21 cellular contexts compared by ENCODE assay signal in the genomic region with DNA sequence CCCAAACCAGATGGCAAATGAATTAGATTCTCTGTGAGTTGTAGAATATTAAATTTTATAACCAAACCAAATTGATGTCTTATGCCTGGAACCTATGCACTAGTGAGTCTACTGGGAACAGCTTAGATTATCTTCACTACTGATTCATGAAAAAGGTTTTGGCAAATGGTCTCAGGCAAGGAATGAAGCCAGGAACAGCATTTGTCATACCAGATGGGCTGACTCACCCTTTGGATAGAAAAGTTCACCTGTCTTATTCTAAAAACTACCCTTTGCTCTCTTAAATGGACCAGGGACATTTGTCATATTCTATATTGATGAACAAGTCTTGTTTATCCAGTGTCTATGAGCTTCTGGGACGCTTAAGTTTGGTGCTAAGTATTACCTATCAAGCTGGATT.
DNase-seq lines count a peak whose midpoint lies in the region; ATAC-seq, FAIRE-seq and TF ChIP-seq lines count a peak whose summit lies in the region.
"Had no signal": no experiment of that assay in that cellular context is flagged by ENCODE, and none has a peak within 500 bp of the region (broad histone marks: within the 10 kb centered on the region; RNA-seq: fewer than 3 reads in every experiment).

No MANE protein-coding gene starts in this region.

- TF ChIP-seq CTCF in endothelial cell of umbilical vein (IDR thresholded peaks at IDR 0.05; ENCODE audit: extremely low read depth in 1 of 2, insufficient read depth in 1 of 2, low read depth in 1 of 2, low read length in 2 of 2) = no peak
- TF ChIP-seq CTCF in psoas muscle (IDR thresholded peaks at IDR 0.05) = no peak

- no TSS peak for BruUV-seq in endothelial cell of umbilical vein (replicated peaks; lab: Mats Ljungman, UMichigan)

- dilution Hi-C loops in endothelial cell of umbilical vein (cut with MboI; ENCODE audit: extremely low pct_ligation_motif_present, low sequenced_read_pairs) = no loop called here

- H3K4me3 ChIP-seq in endothelial cell of umbilical vein (replicated peaks in 1 of 3; ENCODE audit: insufficient read depth in 1 of 3, low read depth in 1 of 3, low read length in 3 of 3) (no peak overlapping the region), psoas muscle (no peak overlapping the region)
- H3K4me3 ChIP-seq: BLaER1 treated with 17β-estradiol and CSF1 and Interleukin-3, amounts not matched to agents 10 nM and 100 nM; GM12878; lower lobe of right lung had no signal

- peak; percentile 67 for FAIRE-seq in endothelial cell of umbilical vein (lab: Jason Lieb, UNC)
- FAIRE-seq: frontal cortex, GM12878, RCC 7860 had no signal

- H3K36me3 ChIP-seq in endothelial cell of umbilical vein (ENCODE audit: control insufficient read depth in 2 of 2, extremely low read depth in 1 of 2, insufficient read depth in 2 of 2, low read length in 2 of 2) (no peaks in the 10 kb centered on the region), psoas muscle (ENCODE audit: insufficient read depth in 1 of 2, low read depth in 1 of 2) (no peaks in the 10 kb centered on the region)
- H3K36me3 ChIP-seq: BLaER1 treated with 17β-estradiol and CSF1 and Interleukin-3, amounts not matched to agents 10 nM and 100 nM; lower lobe of right lung had no signal

- DNase-seq in G401 (ENCODE audit: low spot score) (peak; percentile 95), NCI-H446 treated with DMSO at 0.1 percent for 48 hours (lab: John Stamatoyannopoulos, UW) (peak; percentile 31), endothelial cell of umbilical vein (ENCODE audit: low read depth, low spot score) (peak; percentile 44), psoas muscle (no peak), iPS-NIHi11 (ENCODE audit: low spot score) (no peak), cortex of kidney (lab: John Stamatoyannopoulos, UW) (no peak)
- no peak for DNase-seq in activated naive CD4-positive, alpha-beta T cell treated with anti-CD3 and anti-CD28 coated beads, Interleukin-2, amount 50 U/mL, for 16 hours
- DNase-seq: activated CD4-positive, alpha-beta memory T cell treated with anti-CD3 and anti-CD28 coated beads, Interleukin-2, amount 10 ng/mL, durations not matched to agents 7 days and 5 days; amniotic stem cell; DMS79 treated with DMSO at 0.1 percent for 48 hours; GOT3; lower lobe of right lung; MM.1S; NCI-H2081; NCI-H82; nephron progenitor cell; T-cell had no signal

- H3K27ac ChIP-seq in endothelial cell of umbilical vein (ENCODE audit: insufficient read depth, low read depth, low read length) = no peak overlapping the region
- no peak overlapping the region for H3K27ac ChIP-seq in psoas muscle
- H3K27ac ChIP-seq: BLaER1 treated with 17β-estradiol and CSF1 and Interleukin-3, amounts not matched to agents 10 nM and 100 nM; lower lobe of right lung had no signal

- H3K27me3 ChIP-seq in endothelial cell of umbilical vein (ENCODE audit: control insufficient read depth in 2 of 2, insufficient read depth in 2 of 2, low read length in 2 of 2) (no peaks in the 10 kb centered on the region), psoas muscle (ENCODE audit: insufficient read depth in 3 of 3, low read length in 2 of 3) (no peaks in the 10 kb centered on the region)
- H3K27me3 ChIP-seq: BLaER1 treated with 17β-estradiol and CSF1 and Interleukin-3, amounts not matched to agents 10 nM and 100 nM had no signal

- H3K4me1 ChIP-seq in endothelial cell of umbilical vein (ENCODE audit: control insufficient read depth, extremely low read depth, insufficient read depth, low read length) (peaks cover 19% of the 10 kb centered on the region), psoas muscle (no peaks in the 10 kb centered on the region)
- H3K4me1 ChIP-seq: BLaER1 treated with 17β-estradiol and CSF1 and Interleukin-3, amounts not matched to agents 10 nM and 100 nM; lower lobe of right lung had no signal

- POLR2A ChIA-PET in endothelial cell of umbilical vein (lab: Charles Lee) = no interaction called here

- in situ Hi-C loops in G401 (cut with HindIII; ENCODE audit: low sequenced_read_pairs) = no loop called here

- no peak overlapping the region for H2AFZ ChIP-seq in endothelial cell of umbilical vein (ENCODE audit: low read depth, low read length)

- H4K20me1 ChIP-seq in endothelial cell of umbilical vein (replicated peaks; ENCODE audit: control insufficient read depth, extremely low read depth, insufficient read depth, low read length) = no peaks in the 10 kb centered on the region
- H4K20me1 ChIP-seq: BLaER1 treated with 17β-estradiol and CSF1 and Interleukin-3, amounts not matched to agents 10 nM and 100 nM had no signal

- no peak for TF ChIP-seq POLR2A in endothelial cell of umbilical vein (IDR thresholded peaks at IDR 0.05; ENCODE audit: low read depth, low read length)

- CTCF ChIA-PET in endothelial cell of umbilical vein (lab: Charles Lee) = interaction anchor here (0.6 to 2.1 kb wide), 5 partner anchors 9 to 17 kb away, joined by 3 to 9 read pairs (median 3); no protein-coding TSS in a partner anchor

- H3K4me2 ChIP-seq in endothelial cell of umbilical vein (ENCODE audit: insufficient read depth, low read length) = no peak overlapping the region
- H3K4me2 ChIP-seq: BLaER1 treated with 17β-estradiol and CSF1 and Interleukin-3, amounts not matched to agents 10 nM and 100 nM had no signal

- peak; percentile 59 to 86 (median 79) for ATAC-seq in psoas muscle
- ATAC-seq: GM12878, lower lobe of right lung, T-cell had no signal

- intact Hi-C loops in endothelial cell of umbilical vein (cut with micrococcal nuclease) = no loop called here
- intact Hi-C loops in psoas muscle (cut with DNase I) = no loop called here

- H3K79me2 ChIP-seq in endothelial cell of umbilical vein (ENCODE audit: control insufficient read depth, insufficient read depth, low read length) = no peaks in the 10 kb centered on the region

- no peak overlapping the region for H3K9ac ChIP-seq in endothelial cell of umbilical vein (replicated peaks; ENCODE audit: extremely low read depth, insufficient read depth, low read length)
- H3K9ac ChIP-seq: BLaER1 treated with 17β-estradiol and CSF1 and Interleukin-3, amounts not matched to agents 10 nM and 100 nM had no signal

- H3K9me1 ChIP-seq in endothelial cell of umbilical vein (replicated peaks; ENCODE audit: control insufficient read depth, extremely low read depth, insufficient read depth, low read length) = no peaks in the 10 kb centered on the region

- H3K9me3 ChIP-seq in endothelial cell of umbilical vein (replicated peaks; ENCODE audit: control insufficient read depth, insufficient read depth, low read length) = no peaks in the 10 kb centered on the region
- no peaks in the 10 kb centered on the region for H3K9me3 ChIP-seq in psoas muscle
- H3K9me3 ChIP-seq: BLaER1 treated with 17β-estradiol and CSF1 and Interleukin-3, amounts not matched to agents 10 nM and 100 nM; lower lobe of right lung had no signal

- 68 to 83% (median 69%) methylated on average over 1 of the region's 1 CpG for WGBS in psoas muscle, 3 donors

TF ChIP-seq in endothelial cell of umbilical vein, 7 proteins besides CTCF, POLR2A, EP300 and RAD21:
- TF ChIP-seq POLR2AphosphoS5 (IDR thresholded peaks at IDR 0.05; ENCODE audit: insufficient read depth, low read depth, low read length) (no peak), FOS (IDR thresholded peaks at IDR 0.05; ENCODE audit: borderline replicate concordance, insufficient read depth, low read length) (peak; percentile 46)

Comparison
In these comparisons a context has a peak if more than half of its experiments do, and no peak if none do; other contexts are left out.
1. DNase-seq: peak in G401 (single experiment), NCI-H446 treated with DMSO at 0.1 percent for 48 hours (single experiment) and endothelial cell of umbilical vein (single experiment); none in psoas muscle (0 of 2), activated naive CD4-positive, alpha-beta T cell treated with anti-CD3 and anti-CD28 coated beads, Interleukin-2, amount 50 U/mL, for 16 hours (single experiment), iPS-NIHi11 (single experiment) and cortex of kidney (single experiment).